In genomic region chr14:20682435-20683124, GRCh38 we compare ENCODE assay signal across 9 cellular contexts. TPM values are rescaled to one million over a fixed set of nuclear protein-coding genes. Genes with fewer than 3 reads are reported as not detected.
A peak's percentile ranks its signal among the peaks of the same experiment; 100 is the strongest.
DNase-seq lines count a peak whose midpoint lies in the region; ATAC-seq and TF ChIP-seq lines count a peak whose summit lies in the region.
"Had no signal": no experiment of that assay in that cellular context is flagged by ENCODE, and none has a peak within 500 bp of the region (broad histone marks: within the 10 kb centered on the region; RNA-seq: fewer than 3 reads in every experiment).

No MANE protein-coding gene starts in this region.

- CTCF ChIA-PET in Caco-2 (lab: Charles Lee), result interaction anchor here (0.6 to 2.0 kb wide), 9 partner anchors 24 to 288 kb away, joined by 3 to 13 read pairs (median 7); no protein-coding TSS in a partner anchor

- ATAC-seq in GM21390 (IDR thresholded peaks at IDR 0.05; ENCODE audit: unreplicated experiment) (peak; percentile 44), natural killer cell (peak; percentile 61 to 76 (median 64))
- ATAC-seq in activated T-cell treated with anti-CD3 and anti-CD28 coated beads, Interleukin-2, amount 50 U/mL, for 72 hours (replicated peaks in 1 of 2), result peak; percentile 69 to 72
- ATAC-seq in stimulated activated naive B cell treated with anti-CD40 and anti-IgM and Interleukin-4, amounts not matched to agents 10 μg/mL and 1 μg/mL and 100 μg/mL, for 72 hours (replicated peaks), result peak; percentile 70 to 72

- H3K9me3 Mint-ChIP-seq in Caco-2 (ENCODE audit: unreplicated experiment) (no peaks in the 10 kb centered on the region), natural killer cell (no peaks in the 10 kb centered on the region)
- no peaks in the 10 kb centered on the region for H3K9me3 Mint-ChIP-seq in activated T-cell treated with anti-CD3 and anti-CD28 coated beads, Interleukin-2, amount 50 U/mL, for 72 hours
- no peaks in the 10 kb centered on the region for H3K9me3 Mint-ChIP-seq in stimulated activated naive B cell treated with anti-CD40 and anti-IgM and Interleukin-4, amounts not matched to agents 10 μg/mL and 1 μg/mL and 100 μg/mL, for 72 hours

- H3K9me3 ChIP-seq in Caco-2, result no peaks in the 10 kb centered on the region

- DNase-seq in Caco-2 (peak; percentile 82 to 88), HUDEP-2 (lab: John Stamatoyannopoulos, UW; ENCODE audit: unreplicated experiment in 76 of 76) (peak in 59 of 76 experiments; percentile 6 to 68 (median 41)), fibroblast of mammary gland (ENCODE audit: low read depth) (peak; percentile 91), natural killer cell (peak; percentile 68)
- peak; percentile 81 to 83 for DNase-seq in activated T-cell treated with anti-CD3 and anti-CD28 coated beads, Interleukin-2, amount 50 U/mL, for 72 hours
- DNase-seq in stimulated activated naive B cell treated with anti-CD40 and anti-IgM and Interleukin-4, amounts not matched to agents 10 μg/mL and 1 μg/mL and 100 μg/mL, for 72 hours, result peak; percentile 77

- H3K4me1 Mint-ChIP-seq in Caco-2 (ENCODE audit: low read depth, unreplicated experiment) (peaks cover 15% of the 10 kb centered on the region), natural killer cell (no peaks in the 10 kb centered on the region)
- H3K4me1 Mint-ChIP-seq in activated T-cell treated with anti-CD3 and anti-CD28 coated beads, Interleukin-2, amount 50 U/mL, for 72 hours (ENCODE audit: low read depth), result peaks cover 7% of the 10 kb centered on the region
- peaks cover 0 to 27% of the 10 kb centered on the region in 2 donors for H3K4me1 Mint-ChIP-seq in stimulated activated naive B cell treated with anti-CD40 and anti-IgM and Interleukin-4, amounts not matched to agents 10 μg/mL and 1 μg/mL and 100 μg/mL, for 72 hours

- H3K4me3 Mint-ChIP-seq in Caco-2 (ENCODE audit: unreplicated experiment) (no peak overlapping the region), natural killer cell (no peak overlapping the region)
- no peak overlapping the region for H3K4me3 Mint-ChIP-seq in activated T-cell treated with anti-CD3 and anti-CD28 coated beads, Interleukin-2, amount 50 U/mL, for 72 hours
- H3K4me3 Mint-ChIP-seq in stimulated activated naive B cell treated with anti-CD40 and anti-IgM and Interleukin-4, amounts not matched to agents 10 μg/mL and 1 μg/mL and 100 μg/mL, for 72 hours, result no peak overlapping the region

- H3K36me3 Mint-ChIP-seq in Caco-2 (ENCODE audit: insufficient read depth, unreplicated experiment) (no peaks in the 10 kb centered on the region), natural killer cell (no peaks in the 10 kb centered on the region)
- H3K36me3 Mint-ChIP-seq in activated T-cell treated with anti-CD3 and anti-CD28 coated beads, Interleukin-2, amount 50 U/mL, for 72 hours (ENCODE audit: insufficient read depth in 2 of 2), result no peaks in the 10 kb centered on the region
- H3K36me3 Mint-ChIP-seq in stimulated activated naive B cell treated with anti-CD40 and anti-IgM and Interleukin-4, amounts not matched to agents 10 μg/mL and 1 μg/mL and 100 μg/mL, for 72 hours, result no peaks in the 10 kb centered on the region

- intact Hi-C loops in Caco-2 (cut with micrococcal nuclease; ENCODE audit: unreplicated experiment) (loop anchor here (1.0 to 5.0 kb wide), 7 partner anchors 25 to 339 kb away; partner anchors contain the start of genes PARP2 and PIP4P1), natural killer cell (cut with micrococcal nuclease) (loop anchor here (1.0 to 5.0 kb wide), 5 partner anchors 9 to 375 kb away; partner anchors contain the start of genes APEX1, OSGEP, PARP2 and TEP1)

- H3K27ac Mint-ChIP-seq in Caco-2 (ENCODE audit: unreplicated experiment), result no peak overlapping the region
- no peak overlapping the region for H3K27ac Mint-ChIP-seq in activated T-cell treated with anti-CD3 and anti-CD28 coated beads, Interleukin-2, amount 50 U/mL, for 72 hours
- H3K27ac Mint-ChIP-seq in natural killer cell, result no peak overlapping the region
- no peak overlapping the region for H3K27ac Mint-ChIP-seq in stimulated activated naive B cell treated with anti-CD40 and anti-IgM and Interleukin-4, amounts not matched to agents 10 μg/mL and 1 μg/mL and 100 μg/mL, for 72 hours

- H3K27me3 Mint-ChIP-seq in Caco-2 (ENCODE audit: insufficient read depth, unreplicated experiment) (no peaks in the 10 kb centered on the region), natural killer cell (ENCODE audit: low read depth in 2 of 2) (no peaks in the 10 kb centered on the region)
- no peaks in the 10 kb centered on the region for H3K27me3 Mint-ChIP-seq in activated T-cell treated with anti-CD3 and anti-CD28 coated beads, Interleukin-2, amount 50 U/mL, for 72 hours (ENCODE audit: low read depth)
- peaks cover 6% of the 10 kb centered on the region in 2 donors for H3K27me3 Mint-ChIP-seq in stimulated activated naive B cell treated with anti-CD40 and anti-IgM and Interleukin-4, amounts not matched to agents 10 μg/mL and 1 μg/mL and 100 μg/mL, for 72 hours

- no peaks in the 10 kb centered on the region for H3K36me3 ChIP-seq in Caco-2 (ENCODE audit: control insufficient read depth, insufficient read depth, low read length)

- no TSS peak for BruUV-seq in Caco-2 (replicated peaks; lab: Mats Ljungman, UMichigan)

- peaks cover 16% of the 10 kb centered on the region for H3K4me1 ChIP-seq in Caco-2

- H3K4me3 ChIP-seq in Caco-2 (ENCODE audit: low read depth, low read length) (peak overlapping the region; percentile 61), fibroblast of mammary gland (ENCODE audit: control insufficient read depth, low read depth, low read length) (peak overlapping the region; percentile 88)

- no peaks in the 10 kb centered on the region for H3K27me3 ChIP-seq in Caco-2 (replicated peaks; ENCODE audit: control insufficient read depth, insufficient read depth, low read length)

- TF ChIP-seq CTCF in Caco-2 (IDR thresholded peaks at IDR 0.05; ENCODE audit: insufficient read depth in 1 of 2, low read depth in 1 of 2, low read length in 1 of 2, severe bottlenecking in 1 of 2, unreplicated experiment in 1 of 2), result no peak
- TF ChIP-seq CTCF in fibroblast of mammary gland (conservative IDR thresholded peaks at IDR 0.05; ENCODE audit: control insufficient read depth, insufficient read depth, low read depth, low read length), result no peak
- no peak for TF ChIP-seq CTCF in natural killer cell (IDR thresholded peaks at IDR 0.05)

- POLR2A ChIA-PET in Caco-2 (lab: Charles Lee), result interaction anchor here (0.5 to 1.7 kb wide), 7 partner anchors 8 to 339 kb away, joined by 3 to 9 read pairs (median 5); partner anchors contain the start of genes PARP2 and PIP4P1

TF ChIP-seq in PFSK-1, 5 proteins besides CTCF, POLR2A, EP300 and RAD21:
- TF ChIP-seq REST (IDR thresholded peaks at IDR 0.05; ENCODE audit: insufficient read depth in 1 of 2, low read depth in 2 of 2, low read length in 2 of 2) (no peak), TAF1 (IDR thresholded peaks at IDR 0.05; ENCODE audit: borderline replicate concordance, insufficient read depth, low read length) (0 out of 2 replicates have a peak, but pooled peaks have one; percentile 47), FOXP2 (optimal IDR thresholded peaks at IDR 0.05; ENCODE audit: borderline replicate concordance, extremely low read depth, extremely low read length, insufficient read depth) (peak; percentile 13), POLR2AphosphoS5 (IDR thresholded peaks at IDR 0.05; ENCODE audit: low read depth, low read length) (peak; percentile 83), SIN3A (IDR thresholded peaks at IDR 0.05; ENCODE audit: borderline replicate concordance, insufficient read depth, low read length) (no peak; the same call in 1 of the 2 replicates)
TF ChIP-seq in PFSK-1: peak in this region for 3.

RNA-seq across cellular contexts. Expression of gene RNASE4, which starts 1.8 kb away (rescaled TPM):
- total RNA-seq in Caco-2 (2022) (8.8 and 9.2 TPM in 2 replicates), natural killer cell (under 1 TPM in 2 of 3 donors, not detected in 1; 0.60 to 0.68 TPM)
- polyA plus RNA-seq in PFSK-1 (2012; ENCODE audit: insufficient read length, low read depth), result 0.33 TPM
- total RNA-seq in activated T-cell treated with anti-CD3 and anti-CD28 coated beads, Interleukin-2, amount 50 U/mL, for 72 hours, result under 1 TPM; 0.63 to 0.79 TPM

RNA-seq across cellular contexts. Expression of gene ANG, which starts 6.0 kb away (rescaled TPM):
- 23.6 and 24.7 TPM in 2 replicates for total RNA-seq in Caco-2 (2022)
- polyA plus RNA-seq in PFSK-1 (2012; ENCODE audit: insufficient read length, low read depth), result 0.38 TPM
- 1 to 10 TPM in 1 of 2 donors, under 1 TPM in 1; 0.67 to 2.5 TPM for total RNA-seq in activated T-cell treated with anti-CD3 and anti-CD28 coated beads, Interleukin-2, amount 50 U/mL, for 72 hours
- under 1 TPM in 1 of 3 donors, not detected in 2; 0.35 TPM for total RNA-seq in natural killer cell

RNA-seq across cellular contexts. Expression of gene OR6S1, which starts 41.1 kb away (rescaled TPM):
- total RNA-seq in Caco-2 (2022) (not detected in 2 replicates), natural killer cell (not detected)
- not detected for polyA plus RNA-seq in PFSK-1 (2012; ENCODE audit: insufficient read length, low read depth)
- total RNA-seq in activated T-cell treated with anti-CD3 and anti-CD28 coated beads, Interleukin-2, amount 50 U/mL, for 72 hours, result not detected
- total RNA-seq: subcutaneous adipose tissue had no signal

Comparison
In these comparisons a context has a peak if more than half of its experiments do, and no peak if none do; other contexts are left out.
1. Peak in every context shown above with its lines: DNase-seq, ATAC-seq and H3K4me3 ChIP-seq.
2. DNase-seq: peak in every context shown above with its lines; median percentile 91 in fibroblast of mammary gland; 85 in Caco-2; 82 in activated T-cell treated with anti-CD3 and anti-CD28 coated beads, Interleukin-2, amount 50 U/mL, for 72 hours; 77 in stimulated activated naive B cell treated with anti-CD40 and anti-IgM and Interleukin-4, amounts not matched to agents 10 μg/mL and 1 μg/mL and 100 μg/mL, for 72 hours; 68 in natural killer cell; 41 in HUDEP-2.